15 cellular contexts compared by ENCODE assay signal in genomic region chr6:12071064-12071615, GRCh38. TPM values are rescaled to one million over a fixed set of nuclear protein-coding genes. Genes with fewer than 3 reads are reported as not detected.
A peak's percentile ranks its signal among the peaks of the same experiment; 100 is the strongest.
DNase-seq lines count a peak whose midpoint lies in the region; TF ChIP-seq lines count a peak whose summit lies in the region.
"Had no signal": no experiment of that assay in that cellular context is flagged by ENCODE, and none has a peak within 500 bp of the region (broad histone marks: within the 10 kb centered on the region; RNA-seq: fewer than 3 reads in every experiment).

No MANE protein-coding gene starts in this region.

- H3K27ac Mint-ChIP-seq in nephron progenitor cell: peak overlapping the region; percentile 6
- H3K27ac Mint-ChIP-seq: activated CD8-positive, alpha-beta T cell treated with anti-CD3 and anti-CD28 coated beads for 36 hours; activated T-cell treated with anti-CD3 and anti-CD28 coated beads, Interleukin-2, amount 50 U/mL, for 24 hours had no signal

- H3K4me3 Mint-ChIP-seq in nephron progenitor cell: no peak overlapping the region
- H3K4me3 Mint-ChIP-seq: activated CD8-positive, alpha-beta T cell treated with anti-CD3 and anti-CD28 coated beads for 36 hours; activated T-cell treated with anti-CD3 and anti-CD28 coated beads, Interleukin-2, amount 50 U/mL, for 24 hours had no signal

- TF ChIP-seq CTCF in nephron progenitor cell (IDR thresholded peaks at IDR 0.05): no peak

- DNase-seq in DMS53 (lab: John Stamatoyannopoulos, UW): peak; percentile 83
- peak; percentile 36 for DNase-seq in NCI-H2029 (lab: John Stamatoyannopoulos, UW)
- peak; percentile 24 for DNase-seq in dermis blood vessel endothelial cell
- no peak for DNase-seq in nephron progenitor cell
- DNase-seq in COR-L47 (lab: John Stamatoyannopoulos, UW): no peak
- DNase-seq in cerebellar cortex (ENCODE audit: low spot score): no peak
- no peak for DNase-seq in islet precursor cell
- DNase-seq: activated CD8-positive, alpha-beta T cell treated with anti-CD3 and anti-CD28 coated beads for 36 hours; activated naive CD4-positive, alpha-beta T cell treated with anti-CD3 and anti-CD28 coated beads, Interleukin-2, amount 50 U/mL, for 16 hours; activated T-cell treated with anti-CD3 and anti-CD28 coated beads, Interleukin-2, amount 50 U/mL, for 24 hours; aorta; left colon; midbrain; NCI-H1105; NCI-H524 treated with DMSO at 0.1 percent for 48 hours had no signal

- peaks cover under 1% of the 10 kb centered on the region for H3K36me3 Mint-ChIP-seq in nephron progenitor cell (ENCODE audit: low read depth)

- peaks cover 13% of the 10 kb centered on the region for H3K4me1 Mint-ChIP-seq in nephron progenitor cell

- peaks cover 2% of the 10 kb centered on the region for H3K27me3 Mint-ChIP-seq in nephron progenitor cell (ENCODE audit: low read depth, poor library complexity)
- H3K27me3 Mint-ChIP-seq: activated CD8-positive, alpha-beta T cell treated with anti-CD3 and anti-CD28 coated beads for 36 hours; activated T-cell treated with anti-CD3 and anti-CD28 coated beads, Interleukin-2, amount 50 U/mL, for 24 hours had no signal

- no peaks in the 10 kb centered on the region for H3K9me3 Mint-ChIP-seq in nephron progenitor cell
- H3K9me3 Mint-ChIP-seq: activated CD8-positive, alpha-beta T cell treated with anti-CD3 and anti-CD28 coated beads for 36 hours; activated T-cell treated with anti-CD3 and anti-CD28 coated beads, Interleukin-2, amount 50 U/mL, for 24 hours had no signal

RNA-seq across cellular contexts. Expression of gene HIVEP1, which starts 59.0 kb away (rescaled TPM):
- 19.1 and 19.6 TPM in 2 replicates for total RNA-seq in dermis blood vessel endothelial cell

Comparison
In these comparisons a context has a peak if more than half of its experiments do, and no peak if none do; other contexts are left out.
1. DNase-seq: peak in DMS53 (single experiment), NCI-H2029 (single experiment) and dermis blood vessel endothelial cell (single experiment); none in nephron progenitor cell (single experiment), COR-L47 (single experiment), cerebellar cortex (single experiment) and islet precursor cell (single experiment).